Comparison of ENCODE assay signal across 9 cellular contexts in genomic region chr15:69666921-69667811, GRCh38.
DNase-seq lines count a peak whose midpoint lies in the region; ATAC-seq and TF ChIP-seq lines count a peak whose summit lies in the region.
"Had no signal": no experiment of that assay in that cellular context is flagged by ENCODE, and none has a peak within 500 bp of the region (broad histone marks: within the 10 kb centered on the region; RNA-seq: fewer than 3 reads in every experiment).

No MANE protein-coding gene starts in this region.

- H3K4me2 ChIP-seq in smooth muscle cell: no peak overlapping the region

- H3K27ac ChIP-seq in tibial artery: peak overlapping the region in 1 of 2 donors; percentile 37
- H3K27ac ChIP-seq in smooth muscle cell (ENCODE audit: low read depth): no peak overlapping the region
- H3K27ac ChIP-seq: breast epithelium had no signal

- H3F3A ChIP-seq in smooth muscle cell (ENCODE audit: low read depth): no peaks in the 10 kb centered on the region

- H3K9me3 ChIP-seq in mucosa of descending colon: no peaks in the 10 kb centered on the region
- no peaks in the 10 kb centered on the region for H3K9me3 ChIP-seq in tibial artery
- H3K9me3 ChIP-seq in smooth muscle cell (replicated peaks; ENCODE audit: low read depth): no peaks in the 10 kb centered on the region
- H3K9me3 ChIP-seq: breast epithelium had no signal

- TF ChIP-seq CTCF in mucosa of descending colon (IDR thresholded peaks at IDR 0.05) (no peak), tibial artery (IDR thresholded peaks at IDR 0.05) (no peak), smooth muscle cell (IDR thresholded peaks at IDR 0.05; ENCODE audit: borderline replicate concordance, insufficient read depth, poor library complexity, severe bottlenecking) (no peak)

- no peaks in the 10 kb centered on the region for H3K79me2 ChIP-seq in smooth muscle cell (ENCODE audit: low read depth)

- no peak overlapping the region for H3K4me3 ChIP-seq in mucosa of descending colon
- H3K4me3 ChIP-seq in tibial artery: no peak overlapping the region
- no peak overlapping the region for H3K4me3 ChIP-seq in smooth muscle cell
- H3K4me3 ChIP-seq: breast epithelium had no signal

- H3K27me3 ChIP-seq in tibial artery (no peaks in the 10 kb centered on the region), smooth muscle cell (ENCODE audit: low read depth) (no peaks in the 10 kb centered on the region)
- H3K27me3 ChIP-seq: breast epithelium had no signal

- 87% methylated on average over 13 of the region's 19 CpGs for WGBS in smooth muscle cell (ENCODE audit: low lambda C conversion rate)

- H4K20me1 ChIP-seq in smooth muscle cell (ENCODE audit: low read depth): no peaks in the 10 kb centered on the region

- peak; percentile 58 for DNase-seq in OCI-M1 (lab: John Stamatoyannopoulos, UW)
- DNase-seq in mucosa of descending colon: peak; percentile 27 to 60 (median 37)
- DNase-seq in tibial artery: no peak
- DNase-seq in NCI-H146 (lab: John Stamatoyannopoulos, UW): no peak
- DNase-seq in smooth muscle cell (lab: John Stamatoyannopoulos, UW; ENCODE audit: unreplicated experiment): no peak

- ATAC-seq in GM18498 (IDR thresholded peaks at IDR 0.05; ENCODE audit: unreplicated experiment): peak; percentile 33
- ATAC-seq in HG02623 (IDR thresholded peaks at IDR 0.05; ENCODE audit: unreplicated experiment): peak; percentile 41
- ATAC-seq in mucosa of descending colon: peak; percentile 39
- ATAC-seq in HG02938 (IDR thresholded peaks at IDR 0.05; ENCODE audit: unreplicated experiment): no peak

- H2AFZ ChIP-seq in smooth muscle cell (ENCODE audit: low read depth): no peak overlapping the region

- H3K36me3 ChIP-seq in mucosa of descending colon (ENCODE audit: low read depth): no peaks in the 10 kb centered on the region
- H3K36me3 ChIP-seq in tibial artery: no peaks in the 10 kb centered on the region
- no peaks in the 10 kb centered on the region for H3K36me3 ChIP-seq in smooth muscle cell (ENCODE audit: low read depth)
- H3K36me3 ChIP-seq: breast epithelium had no signal

- intact Hi-C loops in mucosa of descending colon (cut with DNase I, micrococcal nuclease) (no loop called here), tibial artery (cut with DNase I; ENCODE audit: low total_unique reads) (no loop called here)

- no peak overlapping the region for H3K9ac ChIP-seq in smooth muscle cell (ENCODE audit: low read depth)

- peaks cover 3% of the 10 kb centered on the region for H3K4me1 ChIP-seq in mucosa of descending colon (ENCODE audit: low read depth)
- peaks cover 0 to 18% (median 15%) of the 10 kb centered on the region in 4 donors for H3K4me1 ChIP-seq in tibial artery
- H3K4me1 ChIP-seq in smooth muscle cell (ENCODE audit: low read depth): peaks cover 8% of the 10 kb centered on the region
- H3K4me1 ChIP-seq: breast epithelium had no signal

Comparison
In these comparisons a context has a peak if more than half of its experiments do, and no peak if none do; other contexts are left out.
1. DNase-seq: peak in OCI-M1 (single experiment) and mucosa of descending colon (3 of 3); none in tibial artery (0 of 2), NCI-H146 (single experiment) and smooth muscle cell (single experiment).